In the genomic region with DNA sequence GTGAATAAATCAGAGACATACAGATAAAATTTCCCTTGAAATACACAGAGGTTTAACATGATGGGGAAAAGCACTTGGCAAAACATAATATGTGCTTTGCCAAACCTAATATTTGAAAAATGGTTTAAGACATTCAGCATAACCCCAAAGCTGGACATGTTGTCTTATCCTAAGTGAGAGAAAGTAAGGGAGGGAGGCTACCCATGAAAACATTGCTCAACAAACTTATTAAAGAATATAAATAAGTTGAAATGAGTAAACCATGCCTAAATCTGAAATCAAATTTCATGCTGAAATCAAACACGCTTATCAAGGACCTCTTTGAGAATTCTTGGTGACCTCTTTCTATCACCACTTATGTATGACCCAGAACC, we compare ENCODE assay signal across 35 cellular contexts.
"Had no signal": no experiment of that assay in that cellular context is flagged by ENCODE, and none has a peak within 500 bp of the region (broad histone marks: within the 10 kb centered on the region; RNA-seq: fewer than 3 reads in every experiment).

No MANE protein-coding gene starts in this region.

- H3K9me3 Mint-ChIP-seq: activated B cell treated with CpG ODN at 0.5 μM for 24 hours; activated CD4-positive, alpha-beta memory T cell treated with anti-CD3 and anti-CD28 coated beads, Interleukin-2, amount 10 ng/mL, durations not matched to agents 7 days and 5 days; central memory CD8-positive, alpha-beta T cell had no signal

- H3K36me3 ChIP-seq: ascending aorta, cardiac muscle cell, Peyer's patch had no signal

- H3K27me3 Mint-ChIP-seq: activated B cell treated with CpG ODN at 0.5 μM for 24 hours; activated CD4-positive, alpha-beta memory T cell treated with anti-CD3 and anti-CD28 coated beads, Interleukin-2, amount 10 ng/mL, durations not matched to agents 7 days and 5 days; activated CD8-positive, alpha-beta memory T cell treated with anti-CD3 and anti-CD28 coated beads, Interleukin-2, amount 10 ng/mL, durations not matched to agents 7 days and 5 days; central memory CD8-positive, alpha-beta T cell had no signal

- H3K27me3 ChIP-seq: ascending aorta, Peyer's patch had no signal

- H3K4me3 Mint-ChIP-seq: activated B cell treated with CpG ODN at 0.5 μM for 24 hours; activated CD4-positive, alpha-beta memory T cell treated with anti-CD3 and anti-CD28 coated beads, Interleukin-2, amount 10 ng/mL, durations not matched to agents 7 days and 5 days; activated CD8-positive, alpha-beta memory T cell treated with anti-CD3 and anti-CD28 coated beads, Interleukin-2, amount 10 ng/mL, durations not matched to agents 7 days and 5 days; central memory CD8-positive, alpha-beta T cell had no signal

- H3K4me3 ChIP-seq: ascending aorta, cardiac muscle cell, K562, Peyer's patch had no signal

- DNase-seq: activated B cell treated with CpG ODN at 0.5 μM for 24 hours; activated CD4-positive, alpha-beta memory T cell treated with anti-CD3 and anti-CD28 coated beads, Interleukin-2, amount 10 ng/mL, durations not matched to agents 7 days and 5 days; activated CD4-positive, alpha-beta T cell treated with anti-CD3 and anti-CD28 coated beads for 4 hours; activated CD4-positive, CD25-positive, alpha-beta regulatory T cell treated with anti-CD3 and anti-CD28 coated beads, Interleukin-2, amount 50 U/mL, for 72 hours; activated CD8-positive, alpha-beta memory T cell treated with anti-CD3 and anti-CD28 coated beads for 24 hours; activated CD8-positive, alpha-beta memory T cell treated with anti-CD3 and anti-CD28 coated beads, Interleukin-2, amount 10 ng/mL, durations not matched to agents 7 days and 5 days; activated CD8-positive, alpha-beta memory T cell treated with anti-CD3 and anti-CD28 coated beads, Interleukin-2, amount 50 U/mL, for 48 hours; activated effector memory CD4-positive, alpha-beta T cell treated with Interleukin-2 at 50 U/mL for 16 hours; activated naive CD4-positive, alpha-beta T cell treated with anti-CD3 and anti-CD28 coated beads, Interleukin-2, amount 50 U/mL, for 16 hours; activated T-cell treated with anti-CD3 and anti-CD28 coated beads, Interleukin-2, amount 50 U/mL, for 48 hours; amniotic stem cell; NCI-H1092 treated with DMSO at 0.1 percent for 48 hours; NCI-H1417; NCI-H146; NCI-H187; NCI-H2029 treated with DMSO at 0.1 percent for 48 hours; NCI-H2107; NCI-H2171; NCI-H510A; NCI-H526; NCI-H748 treated with DMSO at 0.1 percent for 48 hours; NK-92 treated with Interleukin-12 subunit alpha and Interleukin-12 subunit beta, amount 100 ng/mL, for 24 hours; PC-3; Peyer's patch; RPMI8226; SW 1271; T-helper 1 cell; T-helper 2 cell; T-helper 9 cell had no signal

- H3K27ac ChIP-seq: ascending aorta, cardiac muscle cell, Peyer's patch, VCaP had no signal

- ATAC-seq: activated CD8-positive, alpha-beta memory T cell treated with anti-CD3 and anti-CD28 coated beads, Interleukin-2, amount 10 ng/mL, durations not matched to agents 7 days and 5 days; K562; PC-3; Right ventricle myocardium inferior had no signal

- H3K9me3 ChIP-seq: ascending aorta, Peyer's patch had no signal

- H3K27ac Mint-ChIP-seq: activated B cell treated with CpG ODN at 0.5 μM for 24 hours; activated CD4-positive, alpha-beta memory T cell treated with anti-CD3 and anti-CD28 coated beads, Interleukin-2, amount 10 ng/mL, durations not matched to agents 7 days and 5 days; activated CD8-positive, alpha-beta memory T cell treated with anti-CD3 and anti-CD28 coated beads, Interleukin-2, amount 10 ng/mL, durations not matched to agents 7 days and 5 days had no signal
